In the genomic region with DNA sequence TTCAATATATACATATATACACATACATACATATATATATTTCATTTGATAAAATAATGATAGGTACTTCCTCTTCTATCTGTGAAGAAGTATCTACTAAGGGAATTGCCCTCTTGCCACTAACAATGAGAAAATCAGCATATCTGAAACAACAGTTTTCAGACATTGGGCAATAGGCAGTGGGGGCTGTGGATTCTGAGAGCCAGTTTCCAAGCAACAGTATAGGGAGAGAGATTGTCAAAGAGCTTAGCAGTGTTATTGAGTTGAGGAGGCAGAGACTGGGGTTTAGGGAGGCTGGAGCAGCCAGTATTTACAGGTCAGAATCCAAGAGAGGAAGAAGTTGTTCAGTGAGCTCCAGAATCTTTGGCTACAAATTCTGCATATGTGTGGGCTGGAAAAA, we compare ENCODE assay signal across 21 cellular contexts.
A peak's percentile ranks its signal among the peaks of the same experiment; 100 is the strongest.
DNase-seq lines count a peak whose midpoint lies in the region; ATAC-seq, FAIRE-seq and TF ChIP-seq lines count a peak whose summit lies in the region.
"Had no signal": no experiment of that assay in that cellular context is flagged by ENCODE, and none has a peak within 500 bp of the region (broad histone marks: within the 10 kb centered on the region; RNA-seq: fewer than 3 reads in every experiment).

No MANE protein-coding gene starts in this region.

- TF ChIP-seq POLR2A in HepG2 (IDR thresholded peaks at IDR 0.05; ENCODE audit: insufficient read depth in 1 of 2, low read depth in 2 of 2, low read length in 2 of 2) (no peak), right lobe of liver (IDR thresholded peaks at IDR 0.05) (no peak)

- no peak overlapping the region for H3K9ac ChIP-seq in HepG2 (ENCODE audit: insufficient read depth, low read depth, low read length)
- H3K9ac ChIP-seq: KMS-11 had no signal

- H3K4me3 ChIP-seq in HepG2 (replicated peaks in 1 of 3; ENCODE audit: insufficient read depth in 1 of 3, low read depth in 2 of 3, low read length in 3 of 3) = no peak overlapping the region
- H3K4me3 ChIP-seq in right lobe of liver = no peak overlapping the region
- H3K4me3 ChIP-seq in fibroblast of villous mesenchyme (ENCODE audit: low read depth, low read length) = no peak overlapping the region
- H3K4me3 ChIP-seq: psoas muscle, tibial nerve had no signal

- intact Hi-C loops in HepG2 (cut with micrococcal nuclease; ENCODE audit: unreplicated experiment) = no loop called here
- intact Hi-C loops in right lobe of liver (cut with DNase I) = no loop called here

- H4K20me1 ChIP-seq in HepG2 (ENCODE audit: insufficient read depth, low read length) = no peaks in the 10 kb centered on the region

- H3K27ac ChIP-seq in HepG2 (ENCODE audit: extremely low read length, insufficient read depth, low read length) (no peak overlapping the region), right lobe of liver (no peak overlapping the region)
- H3K27ac ChIP-seq: KMS-11, psoas muscle, RWPE1, tibial nerve had no signal

- TF ChIP-seq RAD21 in HepG2 (CRISPR knock-in tag; IDR thresholded peaks at IDR 0.05) = no peak

- H3K9me3 ChIP-seq in HepG2 (ENCODE audit: low read length) = no peaks in the 10 kb centered on the region
- no peaks in the 10 kb centered on the region for H3K9me3 ChIP-seq in right lobe of liver
- H3K9me3 ChIP-seq: psoas muscle had no signal

- FAIRE-seq in HepG2 (lab: Jason Lieb, UNC) = no peak
- FAIRE-seq in HTR-8/SVneo (lab: Jason Lieb, UNC) = no peak

- no TSS peak for BruUV-seq in HepG2 (replicated peaks; lab: Mats Ljungman, UMichigan)

- H3K4me1 ChIP-seq in HepG2 (ENCODE audit: insufficient read depth, low read length) (peaks cover 16% of the 10 kb centered on the region), right lobe of liver (no peaks in the 10 kb centered on the region)
- H3K4me1 ChIP-seq: psoas muscle had no signal

- ATAC-seq in HepG2 (no peak), right lobe of liver (no peak)
- ATAC-seq: activated naive CD4-positive, alpha-beta T cell treated with anti-CD3 and anti-CD28 coated beads, Interleukin-2, amount 50 U/mL, for 72 hours; psoas muscle; SK-N-SH treated with all-trans-retinoic acid at 6 μM for 48 hours had no signal

- in situ Hi-C loops in HepG2 (cut with HindIII; ENCODE audit: extremely low pct_ligation_motif_present, low pct_unique_long_range_greater_than_20kb) = no loop called here

- H2AFZ ChIP-seq in HepG2 (ENCODE audit: low read length) = no peak overlapping the region

- H3K27me3 ChIP-seq in HepG2 (ENCODE audit: control insufficient read depth in 1 of 2, insufficient read depth in 2 of 2, low read length in 2 of 2) (no peaks in the 10 kb centered on the region), right lobe of liver (no peaks in the 10 kb centered on the region)
- H3K27me3 ChIP-seq: tibial nerve had no signal

- no peak for DNase-seq in HepG2 (ENCODE audit: low spot score)
- no peak for DNase-seq in right lobe of liver
- peak; percentile 81 for DNase-seq in amniotic epithelial cell (ENCODE audit: low read depth)
- peak; percentile 45 for DNase-seq in fibroblast of villous mesenchyme (ENCODE audit: low read depth)
- no peak for DNase-seq in NCI-H526 treated with DMSO at 0.1 percent for 48 hours (lab: John Stamatoyannopoulos, UW)
- no peak for DNase-seq in effector CD4-positive, alpha-beta T cell
- DNase-seq in effector CD8-positive, alpha-beta T cell (lab: John Stamatoyannopoulos, UW) = no peak
- no peak for DNase-seq in HTR-8/SVneo (ENCODE audit: insufficient read length, low spot score)
- DNase-seq: 8988T; activated CD4-positive, alpha-beta T cell treated with anti-CD3 and anti-CD28 coated beads, Interleukin-2, amount 50 U/mL, for 48 hours; activated CD8-positive, alpha-beta memory T cell treated with anti-CD3 and anti-CD28 coated beads, Interleukin-2, amount 50 U/mL, for 48 hours; CD4-positive, alpha-beta memory T cell; NCI-H187 treated with DMSO at 0.1 percent for 48 hours; NCI-H69; psoas muscle; stimulated activated CD8-positive, alpha-beta memory T cell treated with anti-CD3 and anti-CD28 coated beads, Interleukin-4, amount 100 ng/mL, for 48 hours had no signal

- no peak overlapping the region for H3K4me2 ChIP-seq in HepG2 (ENCODE audit: low read depth, low read length)
- H3K4me2 ChIP-seq: KMS-11 had no signal

- TF ChIP-seq CTCF in HepG2 (CRISPR knock-in tag; IDR thresholded peaks at IDR 0.05) = no peak
- no peak for TF ChIP-seq CTCF in right lobe of liver (IDR thresholded peaks at IDR 0.05)
- TF ChIP-seq CTCF in fibroblast of villous mesenchyme (IDR thresholded peaks at IDR 0.05; ENCODE audit: insufficient read depth, low read depth, low read length) = no peak

- TF ChIP-seq EP300 in HepG2 (IDR thresholded peaks at IDR 0.05; ENCODE audit: low read depth in 2 of 2, low read length in 2 of 2) = no peak
- no peak for TF ChIP-seq EP300 in HepG2 (CRISPR knock-in tag; IDR thresholded peaks at IDR 0.05; ENCODE audit: borderline replicate concordance)

- H3K79me2 ChIP-seq in HepG2 (ENCODE audit: insufficient read depth, low read length) = no peaks in the 10 kb centered on the region

- CTCF ChIA-PET in HepG2 (lab: Yijun Ruan, JAX; ENCODE audit: low intra/inter-chr PET ratio, low total read pairs) = no interaction called here

- H3K36me3 ChIP-seq in HepG2 (replicated peaks in 1 of 2; ENCODE audit: control insufficient read depth in 1 of 2, insufficient read depth in 2 of 2, low read length in 2 of 2) (0 out of 5 replicates have a peak, but pooled peaks cover 0 to 1% of the 10 kb centered on the region in 2 experiments), right lobe of liver (no peaks in the 10 kb centered on the region)

- POLR2A ChIA-PET in HepG2 (lab: Yijun Ruan, JAX) = no interaction called here

TF ChIP-seq in HepG2, 621 proteins besides CTCF, POLR2A, EP300 and RAD21:
- TF ChIP-seq CEBPB (IDR thresholded peaks at IDR 0.05; ENCODE audit: borderline replicate concordance, low read depth, low read length) (peak; percentile 26; the same call in 1 of the 2 replicates), ZNF430 (CRISPR knock-in tag; IDR thresholded peaks at IDR 0.05) (no peak), CEBPG (CRISPR knock-in tag; IDR thresholded peaks at IDR 0.05) (0 out of 2 replicates have a peak, but pooled peaks have one; percentile 13), CBX2 (IDR thresholded peaks at IDR 0.05; ENCODE audit: low read depth, low read length) (no peak), CBX2 (CRISPR knock-in tag; IDR thresholded peaks at IDR 0.05; ENCODE audit: low read depth) (no peak)
TF ChIP-seq in HepG2: peak in this region for 2.

Comparison
In these comparisons a context has a peak if more than half of its experiments do, and no peak if none do; other contexts are left out.
1. DNase-seq: peak in amniotic epithelial cell (single experiment) and fibroblast of villous mesenchyme (single experiment); none in HepG2 (single experiment), right lobe of liver (0 of 3), NCI-H526 treated with DMSO at 0.1 percent for 48 hours (single experiment), effector CD4-positive, alpha-beta T cell (single experiment), effector CD8-positive, alpha-beta T cell (single experiment) and HTR-8/SVneo (single experiment).